In the genomic region with DNA sequence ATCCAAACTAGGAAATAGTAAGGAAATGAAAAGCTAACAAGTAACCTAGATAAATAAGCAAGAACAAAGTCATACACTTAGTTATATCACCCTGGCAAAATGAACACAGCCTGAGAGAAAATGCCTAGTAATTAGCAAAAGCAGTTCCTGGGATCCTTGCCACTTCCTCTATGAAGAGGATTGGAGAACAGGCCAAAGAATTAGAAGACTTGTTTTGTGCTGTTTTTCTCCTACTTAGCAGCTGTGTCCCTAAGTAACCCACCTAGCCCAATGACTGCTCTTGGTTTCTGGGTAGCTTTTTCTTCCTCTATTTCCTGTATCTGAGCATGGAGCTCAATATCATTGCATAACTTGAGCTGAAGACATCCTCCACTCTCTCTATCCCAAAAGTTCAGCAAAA, we compare ENCODE assay signal across 27 cellular contexts.
"Had no signal": no experiment of that assay in that cellular context is flagged by ENCODE, and none has a peak within 500 bp of the region (broad histone marks: within the 10 kb centered on the region; RNA-seq: fewer than 3 reads in every experiment).

No MANE protein-coding gene starts in this region.

- DNase-seq: activated CD4-positive, alpha-beta memory T cell treated with anti-CD3 and anti-CD28 coated beads for 36 hours; activated CD4-positive, alpha-beta T cell treated with anti-CD3 and anti-CD28 coated beads, Interleukin-2, amount 10 ng/mL, durations not matched to agents 24 days and 14 days; activated CD4-positive, CD25-positive, alpha-beta regulatory T cell treated with anti-CD3 and anti-CD28 coated beads, Interleukin-2, amount 50 U/mL, for 72 hours; activated CD8-positive, alpha-beta memory T cell treated with anti-CD3 and anti-CD28 coated beads, Interleukin-2, amount 50 U/mL, for 4 hours; activated effector memory CD4-positive, alpha-beta T cell treated with anti-CD3 and anti-CD28 coated beads, Interleukin-2, amount 50 U/mL, for 16 hours; activated naive CD4-positive, alpha-beta T cell treated with anti-CD3 and anti-CD28 coated beads for 36 hours; activated naive CD8-positive, alpha-beta T cell treated with anti-CD3 and anti-CD28 coated beads for 36 hours; activated T-cell treated with anti-CD3 and anti-CD28 coated beads, Interleukin-2, amount 50 U/mL, for 1 hour; adrenal gland; aorta; cerebellar nuclear complex; colonic mucosa; effector memory CD8-positive, alpha-beta T cell; foreskin fibroblast; heart right ventricle; lower lobe of right lung; mesenchymal stem cell; retina; sigmoid colon; stimulated activated CD4-positive, alpha-beta T cell treated with anti-CD3 and anti-CD28 coated beads, Interleukin-15, amount 100 ng/mL, for 24 hours; stimulated activated CD4-positive, alpha-beta T cell treated with anti-CD3 and anti-CD28 coated beads, Interleukin-2, amount 100 ng/mL, for 24 hours; stimulated activated naive B cell treated with anti-CD40 and anti-IgM and Interleukin-4, amounts not matched to agents 10 μg/mL and 1 μg/mL and 100 μg/mL, for 72 hours; stomach; T-helper 2 cell had no signal

- H3K4me1 ChIP-seq: adrenal gland, colonic mucosa, heart right ventricle, lower lobe of right lung, suprapubic skin, tibial nerve had no signal

- H3K9me3 ChIP-seq: adrenal gland, colonic mucosa, heart right ventricle, lower lobe of right lung, sigmoid colon, stomach, suprapubic skin, tibial nerve had no signal

- H3K27me3 ChIP-seq: adrenal gland, cardiac muscle cell, colonic mucosa, heart right ventricle, sigmoid colon, stomach, suprapubic skin, tibial nerve had no signal

- H3K27ac ChIP-seq: adrenal gland, cardiac muscle cell, colonic mucosa, heart right ventricle, lower lobe of right lung, sigmoid colon, stomach, suprapubic skin, tibial nerve had no signal

- H3K4me3 ChIP-seq: adrenal gland, cardiac muscle cell, colonic mucosa, heart right ventricle, lower lobe of right lung, sigmoid colon, stomach, suprapubic skin, tibial nerve had no signal

- H3K36me3 ChIP-seq: adrenal gland, cardiac muscle cell, colonic mucosa, heart right ventricle, lower lobe of right lung, sigmoid colon, stomach, suprapubic skin, tibial nerve had no signal
